1 cellular context compared by ENCODE assay signal in the genomic region with DNA sequence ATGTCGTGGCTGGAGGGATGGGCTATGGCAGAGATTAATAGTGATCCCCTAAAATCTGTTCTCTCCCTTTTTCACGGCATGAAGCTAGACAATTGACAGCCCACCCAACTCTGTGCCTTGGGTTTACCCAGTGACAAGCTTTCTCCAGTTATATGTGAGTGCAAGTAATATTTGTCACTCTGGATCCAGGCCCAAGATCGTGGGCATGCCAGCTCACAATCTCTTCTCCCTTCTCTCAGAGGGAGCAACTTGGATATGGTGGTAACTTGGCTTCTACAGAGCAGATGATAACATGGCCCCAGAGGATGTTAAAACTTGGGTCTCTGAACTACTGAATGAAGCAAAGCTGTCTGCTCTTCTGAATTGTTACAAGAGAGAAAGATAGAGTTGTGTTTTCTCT.
TF ChIP-seq lines count a peak whose summit lies in the region.

No MANE protein-coding gene starts in this region.

TF ChIP-seq in K562, 482 proteins besides CTCF, POLR2A, EP300 and RAD21 (continued from another document):
- TF ChIP-seq, protein P1, sequence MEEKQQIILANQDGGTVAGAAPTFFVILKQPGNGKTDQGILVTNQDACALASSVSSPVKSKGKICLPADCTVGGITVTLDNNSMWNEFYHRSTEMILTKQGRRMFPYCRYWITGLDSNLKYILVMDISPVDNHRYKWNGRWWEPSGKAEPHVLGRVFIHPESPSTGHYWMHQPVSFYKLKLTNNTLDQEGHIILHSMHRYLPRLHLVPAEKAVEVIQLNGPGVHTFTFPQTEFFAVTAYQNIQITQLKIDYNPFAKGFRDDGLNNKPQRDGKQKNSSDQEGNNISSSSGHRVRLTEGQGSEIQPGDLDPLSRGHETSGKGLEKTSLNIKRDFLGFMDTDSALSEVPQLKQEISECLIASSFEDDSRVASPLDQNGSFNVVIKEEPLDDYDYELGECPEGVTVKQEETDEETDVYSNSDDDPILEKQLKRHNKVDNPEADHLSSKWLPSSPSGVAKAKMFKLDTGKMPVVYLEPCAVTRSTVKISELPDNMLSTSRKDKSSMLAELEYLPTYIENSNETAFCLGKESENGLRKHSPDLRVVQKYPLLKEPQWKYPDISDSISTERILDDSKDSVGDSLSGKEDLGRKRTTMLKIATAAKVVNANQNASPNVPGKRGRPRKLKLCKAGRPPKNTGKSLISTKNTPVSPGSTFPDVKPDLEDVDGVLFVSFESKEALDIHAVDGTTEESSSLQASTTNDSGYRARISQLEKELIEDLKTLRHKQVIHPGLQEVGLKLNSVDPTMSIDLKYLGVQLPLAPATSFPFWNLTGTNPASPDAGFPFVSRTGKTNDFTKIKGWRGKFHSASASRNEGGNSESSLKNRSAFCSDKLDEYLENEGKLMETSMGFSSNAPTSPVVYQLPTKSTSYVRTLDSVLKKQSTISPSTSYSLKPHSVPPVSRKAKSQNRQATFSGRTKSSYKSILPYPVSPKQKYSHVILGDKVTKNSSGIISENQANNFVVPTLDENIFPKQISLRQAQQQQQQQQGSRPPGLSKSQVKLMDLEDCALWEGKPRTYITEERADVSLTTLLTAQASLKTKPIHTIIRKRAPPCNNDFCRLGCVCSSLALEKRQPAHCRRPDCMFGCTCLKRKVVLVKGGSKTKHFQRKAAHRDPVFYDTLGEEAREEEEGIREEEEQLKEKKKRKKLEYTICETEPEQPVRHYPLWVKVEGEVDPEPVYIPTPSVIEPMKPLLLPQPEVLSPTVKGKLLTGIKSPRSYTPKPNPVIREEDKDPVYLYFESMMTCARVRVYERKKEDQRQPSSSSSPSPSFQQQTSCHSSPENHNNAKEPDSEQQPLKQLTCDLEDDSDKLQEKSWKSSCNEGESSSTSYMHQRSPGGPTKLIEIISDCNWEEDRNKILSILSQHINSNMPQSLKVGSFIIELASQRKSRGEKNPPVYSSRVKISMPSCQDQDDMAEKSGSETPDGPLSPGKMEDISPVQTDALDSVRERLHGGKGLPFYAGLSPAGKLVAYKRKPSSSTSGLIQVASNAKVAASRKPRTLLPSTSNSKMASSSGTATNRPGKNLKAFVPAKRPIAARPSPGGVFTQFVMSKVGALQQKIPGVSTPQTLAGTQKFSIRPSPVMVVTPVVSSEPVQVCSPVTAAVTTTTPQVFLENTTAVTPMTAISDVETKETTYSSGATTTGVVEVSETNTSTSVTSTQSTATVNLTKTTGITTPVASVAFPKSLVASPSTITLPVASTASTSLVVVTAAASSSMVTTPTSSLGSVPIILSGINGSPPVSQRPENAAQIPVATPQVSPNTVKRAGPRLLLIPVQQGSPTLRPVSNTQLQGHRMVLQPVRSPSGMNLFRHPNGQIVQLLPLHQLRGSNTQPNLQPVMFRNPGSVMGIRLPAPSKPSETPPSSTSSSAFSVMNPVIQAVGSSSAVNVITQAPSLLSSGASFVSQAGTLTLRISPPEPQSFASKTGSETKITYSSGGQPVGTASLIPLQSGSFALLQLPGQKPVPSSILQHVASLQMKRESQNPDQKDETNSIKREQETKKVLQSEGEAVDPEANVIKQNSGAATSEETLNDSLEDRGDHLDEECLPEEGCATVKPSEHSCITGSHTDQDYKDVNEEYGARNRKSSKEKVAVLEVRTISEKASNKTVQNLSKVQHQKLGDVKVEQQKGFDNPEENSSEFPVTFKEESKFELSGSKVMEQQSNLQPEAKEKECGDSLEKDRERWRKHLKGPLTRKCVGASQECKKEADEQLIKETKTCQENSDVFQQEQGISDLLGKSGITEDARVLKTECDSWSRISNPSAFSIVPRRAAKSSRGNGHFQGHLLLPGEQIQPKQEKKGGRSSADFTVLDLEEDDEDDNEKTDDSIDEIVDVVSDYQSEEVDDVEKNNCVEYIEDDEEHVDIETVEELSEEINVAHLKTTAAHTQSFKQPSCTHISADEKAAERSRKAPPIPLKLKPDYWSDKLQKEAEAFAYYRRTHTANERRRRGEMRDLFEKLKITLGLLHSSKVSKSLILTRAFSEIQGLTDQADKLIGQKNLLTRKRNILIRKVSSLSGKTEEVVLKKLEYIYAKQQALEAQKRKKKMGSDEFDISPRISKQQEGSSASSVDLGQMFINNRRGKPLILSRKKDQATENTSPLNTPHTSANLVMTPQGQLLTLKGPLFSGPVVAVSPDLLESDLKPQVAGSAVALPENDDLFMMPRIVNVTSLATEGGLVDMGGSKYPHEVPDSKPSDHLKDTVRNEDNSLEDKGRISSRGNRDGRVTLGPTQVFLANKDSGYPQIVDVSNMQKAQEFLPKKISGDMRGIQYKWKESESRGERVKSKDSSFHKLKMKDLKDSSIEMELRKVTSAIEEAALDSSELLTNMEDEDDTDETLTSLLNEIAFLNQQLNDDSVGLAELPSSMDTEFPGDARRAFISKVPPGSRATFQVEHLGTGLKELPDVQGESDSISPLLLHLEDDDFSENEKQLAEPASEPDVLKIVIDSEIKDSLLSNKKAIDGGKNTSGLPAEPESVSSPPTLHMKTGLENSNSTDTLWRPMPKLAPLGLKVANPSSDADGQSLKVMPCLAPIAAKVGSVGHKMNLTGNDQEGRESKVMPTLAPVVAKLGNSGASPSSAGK (IDR thresholded peaks at IDR 0.05): no peak
- TF ChIP-seq ZKSCAN3 (CRISPR knock-in tag; IDR thresholded peaks at IDR 0.05) (no peak), POLR2H (tag; IDR thresholded peaks at IDR 0.05; ENCODE audit: low read depth) (no peak), CHCHD3 (CRISPR knock-in tag; IDR thresholded peaks at IDR 0.05) (no peak), HOXB6 (CRISPR knock-in tag; IDR thresholded peaks at IDR 0.05; ENCODE audit: borderline replicate concordance) (no peak), JUNB (CRISPR knock-in tag; conservative IDR thresholded peaks at IDR 0.05) (no peak)
- TF ChIP-seq, protein P2, sequence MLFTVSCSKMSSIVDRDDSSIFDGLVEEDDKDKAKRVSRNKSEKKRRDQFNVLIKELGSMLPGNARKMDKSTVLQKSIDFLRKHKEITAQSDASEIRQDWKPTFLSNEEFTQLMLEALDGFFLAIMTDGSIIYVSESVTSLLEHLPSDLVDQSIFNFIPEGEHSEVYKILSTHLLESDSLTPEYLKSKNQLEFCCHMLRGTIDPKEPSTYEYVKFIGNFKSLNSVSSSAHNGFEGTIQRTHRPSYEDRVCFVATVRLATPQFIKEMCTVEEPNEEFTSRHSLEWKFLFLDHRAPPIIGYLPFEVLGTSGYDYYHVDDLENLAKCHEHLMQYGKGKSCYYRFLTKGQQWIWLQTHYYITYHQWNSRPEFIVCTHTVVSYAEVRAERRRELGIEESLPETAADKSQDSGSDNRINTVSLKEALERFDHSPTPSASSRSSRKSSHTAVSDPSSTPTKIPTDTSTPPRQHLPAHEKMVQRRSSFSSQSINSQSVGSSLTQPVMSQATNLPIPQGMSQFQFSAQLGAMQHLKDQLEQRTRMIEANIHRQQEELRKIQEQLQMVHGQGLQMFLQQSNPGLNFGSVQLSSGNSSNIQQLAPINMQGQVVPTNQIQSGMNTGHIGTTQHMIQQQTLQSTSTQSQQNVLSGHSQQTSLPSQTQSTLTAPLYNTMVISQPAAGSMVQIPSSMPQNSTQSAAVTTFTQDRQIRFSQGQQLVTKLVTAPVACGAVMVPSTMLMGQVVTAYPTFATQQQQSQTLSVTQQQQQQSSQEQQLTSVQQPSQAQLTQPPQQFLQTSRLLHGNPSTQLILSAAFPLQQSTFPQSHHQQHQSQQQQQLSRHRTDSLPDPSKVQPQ (CRISPR knock-in tag; IDR thresholded peaks at IDR 0.05; ENCODE audit: borderline replicate concordance): no peak
